ENCODE assay signal across 1 cellular context in genomic region chr16:12289175-12290063, GRCh38.
TF ChIP-seq lines count a peak whose summit lies in the region.

No MANE protein-coding gene starts in this region.

TF ChIP-seq in HepG2, 621 proteins besides CTCF, POLR2A, EP300 and RAD21 (continued from another document):
- TF ChIP-seq HMGXB3 (CRISPR knock-in tag; IDR thresholded peaks at IDR 0.05; ENCODE audit: borderline replicate concordance) (peak; percentile 14; the same call in 1 of the 2 replicates), ZMYM3 (CRISPR knock-in tag; IDR thresholded peaks at IDR 0.05) (peak; percentile 67), TBX2 (CRISPR knock-in tag; IDR thresholded peaks at IDR 0.05; ENCODE audit: borderline replicate concordance) (peak; percentile 21; the same call in 1 of the 2 replicates), TOPORS (CRISPR knock-in tag; IDR thresholded peaks at IDR 0.05) (no peak; the same call in 1 of the 2 replicates), YY1 (IDR thresholded peaks at IDR 0.05; ENCODE audit: insufficient read depth, insufficient replicate concordance, low read depth, low read length) (no peak), NFE2L1 (CRISPR knock-in tag; IDR thresholded peaks at IDR 0.05; ENCODE audit: borderline replicate concordance) (no peak; the same call in 1 of the 2 replicates), KDM5A (IDR thresholded peaks at IDR 0.05; ENCODE audit: borderline replicate concordance, low read length) (no peak), NR2F1 (CRISPR knock-in tag; IDR thresholded peaks at IDR 0.05) (peak in 1 of 2 experiments; percentile 35; a peak in 1 of 4 replicates), ZNF263 (CRISPR knock-in tag; IDR thresholded peaks at IDR 0.05) (peak; percentile 56), ZBTB21 (CRISPR knock-in tag; IDR thresholded peaks at IDR 0.05) (no peak), LRRFIP1 (CRISPR knock-in tag; conservative IDR thresholded peaks at IDR 0.05) (no peak), PHB2 (IDR thresholded peaks at IDR 0.05; ENCODE audit: partially characterized antibody) (no peak), PTBP1 (IDR thresholded peaks at IDR 0.05; ENCODE audit: low read depth, low read length, poor library complexity, severe bottlenecking) (no peak), HMG20B (CRISPR knock-in tag; conservative IDR thresholded peaks at IDR 0.05) (peak; percentile 64; the same call in 1 of the 2 replicates), KLF13 (CRISPR knock-in tag; IDR thresholded peaks at IDR 0.05) (no peak), ZNF780A (CRISPR knock-in tag; IDR thresholded peaks at IDR 0.05) (no peak), PHF21A (CRISPR knock-in tag; IDR thresholded peaks at IDR 0.05) (peak; percentile 80), SAP130 (CRISPR knock-in tag; IDR thresholded peaks at IDR 0.05; ENCODE audit: low read depth) (peak; percentile 72), ZNF280B (CRISPR knock-in tag; IDR thresholded peaks at IDR 0.05; ENCODE audit: borderline replicate concordance) (peak; percentile 26; the same call in 1 of the 2 replicates), ZNF281 (CRISPR knock-in tag; IDR thresholded peaks at IDR 0.05; ENCODE audit: borderline replicate concordance) (peak; percentile 36; the same call in 1 of the 2 replicates), CREB1 (IDR thresholded peaks at IDR 0.05) (peak; percentile 49; the same call in 1 of the 2 replicates), CREB1 (CRISPR knock-in tag; IDR thresholded peaks at IDR 0.05) (peak; percentile 48), SNAPC5 (CRISPR knock-in tag; IDR thresholded peaks at IDR 0.05; ENCODE audit: borderline replicate concordance) (no peak; the same call in 1 of the 2 replicates), GPBP1L1 (CRISPR knock-in tag; IDR thresholded peaks at IDR 0.05) (no peak), FOSL2 (CRISPR knock-in tag; IDR thresholded peaks at IDR 0.05) (peak; percentile 71), ZNF414 (CRISPR knock-in tag; IDR thresholded peaks at IDR 0.05) (peak; percentile 41; the same call in 1 of the 2 replicates), ZNF713 (CRISPR knock-in tag; IDR thresholded peaks at IDR 0.05) (peak; percentile 74; the same call in 1 of the 2 replicates), ZNF18 (CRISPR knock-in tag; IDR thresholded peaks at IDR 0.05; ENCODE audit: insufficient replicate concordance) (peak; percentile 58), ZNF83 (CRISPR knock-in tag; IDR thresholded peaks at IDR 0.05; ENCODE audit: borderline replicate concordance) (peak; percentile 65; the same call in 1 of the 2 replicates), JUND (CRISPR knock-in tag; IDR thresholded peaks at IDR 0.05) (peak; percentile 86), GPN1 (CRISPR knock-in tag; IDR thresholded peaks at IDR 0.05; ENCODE audit: borderline replicate concordance) (no peak), ZNF275 (CRISPR knock-in tag; IDR thresholded peaks at IDR 0.05; ENCODE audit: borderline replicate concordance) (no peak), TRIM22 (IDR thresholded peaks at IDR 0.05) (no peak)
TF ChIP-seq in HepG2: peak in this region for 272.
